1 cellular context compared by ENCODE assay signal in genomic region chr2:102335871-102336366, GRCh38.
TF ChIP-seq lines count a peak whose summit lies in the region.

No MANE protein-coding gene starts in this region.

TF ChIP-seq in K562, 482 proteins besides CTCF, POLR2A, EP300 and RAD21 (continued from another document and continues in another):
- TF ChIP-seq SRF (CRISPR knock-in tag; IDR thresholded peaks at IDR 0.05) (0 out of 4 replicates have a peak, but pooled peaks of 1 of the 2 experiments have one; percentile 23), ARID2 (IDR thresholded peaks at IDR 0.05) (no peak), ZNF584 (CRISPR knock-in tag; IDR thresholded peaks at IDR 0.05; ENCODE audit: low read depth) (0 out of 2 replicates have a peak, but pooled peaks have one; percentile 51), KLF1 (tag; IDR thresholded peaks at IDR 0.05) (no peak), ZKSCAN1 (IDR thresholded peaks at IDR 0.05; ENCODE audit: low read depth, low read length) (peak; percentile 80), PHB (CRISPR knock-in tag; IDR thresholded peaks at IDR 0.05) (no peak), TRIM24 (IDR thresholded peaks at IDR 0.05) (peak; percentile 92 to 96), C11orf30 (IDR thresholded peaks at IDR 0.05; ENCODE audit: low read depth) (no peak), BRCA1 (IDR thresholded peaks at IDR 0.05) (no peak), BRCA1 (CRISPR knock-in tag; IDR thresholded peaks at IDR 0.05) (no peak), GABPB1 (CRISPR knock-in tag; IDR thresholded peaks at IDR 0.05) (no peak), ZNF766 (CRISPR knock-in tag; conservative IDR thresholded peaks at IDR 0.05) (peak; percentile 81), RBM14 (IDR thresholded peaks at IDR 0.05; ENCODE audit: borderline replicate concordance, insufficient read depth, low read depth, low read length) (no peak), ERF (CRISPR knock-in tag; IDR thresholded peaks at IDR 0.05) (peak; percentile 59; the same call in 1 of the 2 replicates), ZNF316 (IDR thresholded peaks at IDR 0.05) (no peak), CCAR2 (IDR thresholded peaks at IDR 0.05; ENCODE audit: low read depth, low read length) (no peak), AFF4 (CRISPR knock-in tag; IDR thresholded peaks at IDR 0.05) (no peak), WHSC1 (IDR thresholded peaks at IDR 0.05; ENCODE audit: low read length) (no peak), YBX1 (IDR thresholded peaks at IDR 0.05) (no peak), SMC3 (conservative IDR thresholded peaks at IDR 0.05; ENCODE audit: insufficient read depth, low read depth, low read length) (0 out of 2 replicates have a peak, but pooled peaks have one; percentile 3), STAT6 (CRISPR knock-in tag; IDR thresholded peaks at IDR 0.05) (no peak), FOXP1 (CRISPR knock-in tag; IDR thresholded peaks at IDR 0.05) (no peak), BRF2 (IDR thresholded peaks at IDR 0.05; ENCODE audit: borderline replicate concordance, insufficient read depth, insufficient read length) (no peak), MBD2 (IDR thresholded peaks at IDR 0.05; ENCODE audit: borderline replicate concordance, low read depth) (peak; percentile 73; the same call in 1 of the 2 replicates), PTBP1 (IDR thresholded peaks at IDR 0.05; ENCODE audit: low read depth, low read length) (0 out of 2 replicates have a peak, but pooled peaks have one; percentile 51), TSC22D4 (tag; IDR thresholded peaks at IDR 0.05) (no peak), TCFL5 (CRISPR knock-in tag; conservative IDR thresholded peaks at IDR 0.05) (0 out of 2 replicates have a peak, but pooled peaks have one; percentile 55), SAFB (IDR thresholded peaks at IDR 0.05; ENCODE audit: borderline replicate concordance, low read depth, low read length) (no peak), MAFF (IDR thresholded peaks at IDR 0.05; ENCODE audit: low read length) (no peak), ZNF644 (tag; IDR thresholded peaks at IDR 0.05; ENCODE audit: low read depth) (peak; percentile 85)
- TF ChIP-seq, protein P1, sequence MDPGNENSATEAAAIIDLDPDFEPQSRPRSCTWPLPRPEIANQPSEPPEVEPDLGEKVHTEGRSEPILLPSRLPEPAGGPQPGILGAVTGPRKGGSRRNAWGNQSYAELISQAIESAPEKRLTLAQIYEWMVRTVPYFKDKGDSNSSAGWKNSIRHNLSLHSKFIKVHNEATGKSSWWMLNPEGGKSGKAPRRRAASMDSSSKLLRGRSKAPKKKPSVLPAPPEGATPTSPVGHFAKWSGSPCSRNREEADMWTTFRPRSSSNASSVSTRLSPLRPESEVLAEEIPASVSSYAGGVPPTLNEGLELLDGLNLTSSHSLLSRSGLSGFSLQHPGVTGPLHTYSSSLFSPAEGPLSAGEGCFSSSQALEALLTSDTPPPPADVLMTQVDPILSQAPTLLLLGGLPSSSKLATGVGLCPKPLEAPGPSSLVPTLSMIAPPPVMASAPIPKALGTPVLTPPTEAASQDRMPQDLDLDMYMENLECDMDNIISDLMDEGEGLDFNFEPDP (CRISPR knock-in tag; IDR thresholded peaks at IDR 0.05) = no peak
- TF ChIP-seq, protein P2, sequence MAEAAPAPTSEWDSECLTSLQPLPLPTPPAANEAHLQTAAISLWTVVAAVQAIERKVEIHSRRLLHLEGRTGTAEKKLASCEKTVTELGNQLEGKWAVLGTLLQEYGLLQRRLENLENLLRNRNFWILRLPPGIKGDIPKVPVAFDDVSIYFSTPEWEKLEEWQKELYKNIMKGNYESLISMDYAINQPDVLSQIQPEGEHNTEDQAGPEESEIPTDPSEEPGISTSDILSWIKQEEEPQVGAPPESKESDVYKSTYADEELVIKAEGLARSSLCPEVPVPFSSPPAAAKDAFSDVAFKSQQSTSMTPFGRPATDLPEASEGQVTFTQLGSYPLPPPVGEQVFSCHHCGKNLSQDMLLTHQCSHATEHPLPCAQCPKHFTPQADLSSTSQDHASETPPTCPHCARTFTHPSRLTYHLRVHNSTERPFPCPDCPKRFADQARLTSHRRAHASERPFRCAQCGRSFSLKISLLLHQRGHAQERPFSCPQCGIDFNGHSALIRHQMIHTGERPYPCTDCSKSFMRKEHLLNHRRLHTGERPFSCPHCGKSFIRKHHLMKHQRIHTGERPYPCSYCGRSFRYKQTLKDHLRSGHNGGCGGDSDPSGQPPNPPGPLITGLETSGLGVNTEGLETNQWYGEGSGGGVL (CRISPR knock-in tag; IDR thresholded peaks at IDR 0.05) = no peak
- TF ChIP-seq, protein P3, sequence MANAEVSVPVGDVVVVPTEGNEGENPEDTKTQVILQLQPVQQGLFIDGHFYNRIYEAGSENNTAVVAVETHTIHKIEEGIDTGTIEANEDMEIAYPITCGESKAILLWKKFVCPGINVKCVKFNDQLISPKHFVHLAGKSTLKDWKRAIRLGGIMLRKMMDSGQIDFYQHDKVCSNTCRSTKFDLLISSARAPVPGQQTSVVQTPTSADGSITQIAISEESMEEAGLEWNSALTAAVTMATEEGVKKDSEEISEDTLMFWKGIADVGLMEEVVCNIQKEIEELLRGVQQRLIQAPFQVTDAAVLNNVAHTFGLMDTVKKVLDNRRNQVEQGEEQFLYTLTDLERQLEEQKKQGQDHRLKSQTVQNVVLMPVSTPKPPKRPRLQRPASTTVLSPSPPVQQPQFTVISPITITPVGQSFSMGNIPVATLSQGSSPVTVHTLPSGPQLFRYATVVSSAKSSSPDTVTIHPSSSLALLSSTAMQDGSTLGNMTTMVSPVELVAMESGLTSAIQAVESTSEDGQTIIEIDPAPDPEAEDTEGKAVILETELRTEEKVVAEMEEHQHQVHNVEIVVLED (CRISPR knock-in tag; IDR thresholded peaks at IDR 0.05) = peak; percentile 50
- TF ChIP-seq, protein P4, sequence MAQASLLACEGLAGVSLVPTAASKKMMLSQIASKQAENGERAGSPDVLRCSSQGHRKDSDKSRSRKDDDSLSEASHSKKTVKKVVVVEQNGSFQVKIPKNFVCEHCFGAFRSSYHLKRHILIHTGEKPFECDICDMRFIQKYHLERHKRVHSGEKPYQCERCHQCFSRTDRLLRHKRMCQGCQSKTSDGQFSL (CRISPR knock-in tag; IDR thresholded peaks at IDR 0.05) = no peak
- TF ChIP-seq, protein P4 (tag; IDR thresholded peaks at IDR 0.05) = no peak
- TF ChIP-seq, protein P5, sequence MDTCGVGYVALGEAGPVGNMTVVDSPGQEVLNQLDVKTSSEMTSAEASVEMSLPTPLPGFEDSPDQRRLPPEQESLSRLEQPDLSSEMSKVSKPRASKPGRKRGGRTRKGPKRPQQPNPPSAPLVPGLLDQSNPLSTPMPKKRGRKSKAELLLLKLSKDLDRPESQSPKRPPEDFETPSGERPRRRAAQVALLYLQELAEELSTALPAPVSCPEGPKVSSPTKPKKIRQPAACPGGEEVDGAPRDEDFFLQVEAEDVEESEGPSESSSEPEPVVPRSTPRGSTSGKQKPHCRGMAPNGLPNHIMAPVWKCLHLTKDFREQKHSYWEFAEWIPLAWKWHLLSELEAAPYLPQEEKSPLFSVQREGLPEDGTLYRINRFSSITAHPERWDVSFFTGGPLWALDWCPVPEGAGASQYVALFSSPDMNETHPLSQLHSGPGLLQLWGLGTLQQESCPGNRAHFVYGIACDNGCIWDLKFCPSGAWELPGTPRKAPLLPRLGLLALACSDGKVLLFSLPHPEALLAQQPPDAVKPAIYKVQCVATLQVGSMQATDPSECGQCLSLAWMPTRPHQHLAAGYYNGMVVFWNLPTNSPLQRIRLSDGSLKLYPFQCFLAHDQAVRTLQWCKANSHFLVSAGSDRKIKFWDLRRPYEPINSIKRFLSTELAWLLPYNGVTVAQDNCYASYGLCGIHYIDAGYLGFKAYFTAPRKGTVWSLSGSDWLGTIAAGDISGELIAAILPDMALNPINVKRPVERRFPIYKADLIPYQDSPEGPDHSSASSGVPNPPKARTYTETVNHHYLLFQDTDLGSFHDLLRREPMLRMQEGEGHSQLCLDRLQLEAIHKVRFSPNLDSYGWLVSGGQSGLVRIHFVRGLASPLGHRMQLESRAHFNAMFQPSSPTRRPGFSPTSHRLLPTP (IDR thresholded peaks at IDR 0.05; ENCODE audit: borderline replicate concordance, extremely low read depth, insufficient read length) = no peak
